ENCODE assay signal across 23 cellular contexts in the genomic region with DNA sequence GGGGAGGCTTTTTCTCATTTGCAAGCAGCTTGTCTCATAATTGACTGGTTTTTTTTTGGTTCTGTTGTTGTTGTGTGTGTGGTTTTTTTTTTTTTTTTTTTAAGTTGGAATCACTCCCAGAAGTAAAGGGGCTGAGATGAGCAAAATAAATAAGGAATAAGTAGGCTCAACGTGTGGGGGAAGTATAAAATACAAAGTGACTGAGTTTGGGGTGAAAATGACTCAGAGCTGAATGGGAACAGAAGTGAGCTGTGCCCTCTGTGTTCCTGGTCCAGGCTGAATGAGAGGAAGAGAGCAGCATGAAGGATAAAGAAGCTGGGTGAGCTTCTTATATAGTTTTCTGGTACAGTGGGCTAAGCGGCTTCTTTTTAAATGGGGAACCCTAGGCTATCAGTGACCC.
A peak's percentile ranks its signal among the peaks of the same experiment; 100 is the strongest.
DNase-seq lines count a peak whose midpoint lies in the region; ATAC-seq, FAIRE-seq and TF ChIP-seq lines count a peak whose summit lies in the region.
"Had no signal": no experiment of that assay in that cellular context is flagged by ENCODE, and none has a peak within 500 bp of the region (broad histone marks: within the 10 kb centered on the region; RNA-seq: fewer than 3 reads in every experiment).

No MANE protein-coding gene starts in this region.

- H4K20me1 ChIP-seq in astrocyte (ENCODE audit: insufficient read depth, low read length): no peaks in the 10 kb centered on the region

- no peak overlapping the region for H3K4me3 Mint-ChIP-seq in astrocyte (ENCODE audit: unreplicated experiment)
- no peak overlapping the region for H3K4me3 Mint-ChIP-seq in stimulated activated naive B cell treated with anti-CD40 and anti-IgM and Interleukin-4, amounts not matched to agents 10 μg/mL and 1 μg/mL and 100 μg/mL, for 72 hours
- H3K4me3 Mint-ChIP-seq: neural progenitor cell had no signal

- peak; percentile 8 for DNase-seq in GM04503 (ENCODE audit: low read depth)
- peak; percentile 49 for DNase-seq in astrocyte (ENCODE audit: low read depth)
- peak; percentile 5 for DNase-seq in glomerular visceral epithelial cell (ENCODE audit: extremely low spot score)
- no peak for DNase-seq in stimulated activated naive B cell treated with anti-CD40 and anti-IgM and Interleukin-4, amounts not matched to agents 10 μg/mL and 1 μg/mL and 100 μg/mL, for 72 hours
- no peak for DNase-seq in GM13977 (ENCODE audit: low spot score)
- DNase-seq in SJCRH30: no peak
- DNase-seq: activated CD8-positive, alpha-beta memory T cell treated with anti-CD3 and anti-CD28 coated beads for 24 hours; activated effector memory CD4-positive, alpha-beta T cell treated with anti-CD3 and anti-CD28 coated beads, Interleukin-2, amount 50 U/mL, for 16 hours; DMS53; effector memory CD4-positive, alpha-beta T cell; foreskin melanocyte; KG1; NCI-H1694; NCI-H526; small intestine; stimulated activated naive CD4-positive, alpha-beta T cell treated with Interleukin-2 at 50 U/mL for 16 hours had no signal

- H3K4me2 ChIP-seq in astrocyte (ENCODE audit: low read length): no peak overlapping the region
- H3K4me2 ChIP-seq: neural progenitor cell had no signal

- H3K27me3 Mint-ChIP-seq in astrocyte (ENCODE audit: low read depth, unreplicated experiment): peaks cover 28% of the 10 kb centered on the region
- peaks cover 11 to 31% of the 10 kb centered on the region in 2 donors for H3K27me3 Mint-ChIP-seq in stimulated activated naive B cell treated with anti-CD40 and anti-IgM and Interleukin-4, amounts not matched to agents 10 μg/mL and 1 μg/mL and 100 μg/mL, for 72 hours

- H2AFZ ChIP-seq in astrocyte (ENCODE audit: low read depth, low read length): no peak overlapping the region
- H2AFZ ChIP-seq: neural progenitor cell had no signal

- in situ Hi-C loops in GM13977 (cut with MboI; ENCODE audit: low pct_unique_long_range_greater_than_20kb, low sequenced_read_pairs, unreplicated experiment): no loop called here

- H3K27me3 ChIP-seq in astrocyte (ENCODE audit: insufficient read depth, low read length) (peaks cover 11% of the 10 kb centered on the region), SJCRH30 (no peaks in the 10 kb centered on the region)
- H3K27me3 ChIP-seq: ascending aorta, neural progenitor cell, Peyer's patch had no signal

- H3K4me1 Mint-ChIP-seq in astrocyte (ENCODE audit: low read depth, unreplicated experiment): peaks cover 6% of the 10 kb centered on the region
- peaks cover 6 to 18% of the 10 kb centered on the region in 2 donors for H3K4me1 Mint-ChIP-seq in stimulated activated naive B cell treated with anti-CD40 and anti-IgM and Interleukin-4, amounts not matched to agents 10 μg/mL and 1 μg/mL and 100 μg/mL, for 72 hours

- no peaks in the 10 kb centered on the region for H3K9me3 Mint-ChIP-seq in astrocyte (ENCODE audit: unreplicated experiment)
- H3K9me3 Mint-ChIP-seq in stimulated activated naive B cell treated with anti-CD40 and anti-IgM and Interleukin-4, amounts not matched to agents 10 μg/mL and 1 μg/mL and 100 μg/mL, for 72 hours: no peaks in the 10 kb centered on the region
- H3K9me3 Mint-ChIP-seq: neural progenitor cell had no signal

- no peak overlapping the region for H3K27ac ChIP-seq in astrocyte (ENCODE audit: low read depth, low read length)
- no peak overlapping the region for H3K27ac ChIP-seq in SJCRH30
- H3K27ac ChIP-seq: ascending aorta, C4-2B, neural progenitor cell, Peyer's patch, VCaP had no signal

- TF ChIP-seq CTCF in astrocyte (IDR thresholded peaks at IDR 0.05; ENCODE audit: insufficient read depth, low read depth, low read length) (no peak), GM13977 (IDR thresholded peaks at IDR 0.05; ENCODE audit: extremely low read depth, insufficient read depth, missing control alignments) (no peak)

- FAIRE-seq in astrocyte (lab: Jason Lieb, UNC): no peak
- FAIRE-seq: small intestine, urothelium cell line had no signal

- no peaks in the 10 kb centered on the region for H3K79me2 ChIP-seq in astrocyte (ENCODE audit: insufficient read depth, low read length)

- no peak overlapping the region for H3K9ac ChIP-seq in astrocyte (ENCODE audit: low read length)
- H3K9ac ChIP-seq: neural progenitor cell had no signal

- H3K9me3 ChIP-seq in astrocyte (ENCODE audit: insufficient read depth, low read depth, low read length) (no peaks in the 10 kb centered on the region), SJCRH30 (replicated peaks) (no peaks in the 10 kb centered on the region)
- H3K9me3 ChIP-seq: ascending aorta, Peyer's patch had no signal

- H3K27ac Mint-ChIP-seq in astrocyte (ENCODE audit: unreplicated experiment): no peak overlapping the region
- no peak overlapping the region for H3K27ac Mint-ChIP-seq in stimulated activated naive B cell treated with anti-CD40 and anti-IgM and Interleukin-4, amounts not matched to agents 10 μg/mL and 1 μg/mL and 100 μg/mL, for 72 hours
- H3K27ac Mint-ChIP-seq: neural progenitor cell had no signal

- H3K4me1 ChIP-seq in astrocyte (ENCODE audit: insufficient read depth, low read length) (no peaks in the 10 kb centered on the region), SJCRH30 (no peaks in the 10 kb centered on the region)
- H3K4me1 ChIP-seq: ascending aorta, Peyer's patch had no signal

- no peaks in the 10 kb centered on the region for H3K36me3 ChIP-seq in astrocyte (ENCODE audit: insufficient read depth, low read length)
- H3K36me3 ChIP-seq in SJCRH30: no peaks in the 10 kb centered on the region
- H3K36me3 ChIP-seq: ascending aorta, neural progenitor cell, Peyer's patch had no signal

- peak; percentile 29 to 35 for ATAC-seq in stimulated activated naive B cell treated with anti-CD40 and anti-IgM and Interleukin-4, amounts not matched to agents 10 μg/mL and 1 μg/mL and 100 μg/mL, for 72 hours (replicated peaks)
- no peak for ATAC-seq in GM21576 (IDR thresholded peaks at IDR 0.05; ENCODE audit: unreplicated experiment)

- H3K4me3 ChIP-seq in astrocyte (ENCODE audit: insufficient read depth, low read depth, low read length) (no peak overlapping the region), SJCRH30 (no peak overlapping the region)
- H3K4me3 ChIP-seq: ascending aorta, neural progenitor cell, Peyer's patch had no signal

- peaks cover 2% of the 10 kb centered on the region for H3K36me3 Mint-ChIP-seq in astrocyte (ENCODE audit: low read depth, unreplicated experiment)
- H3K36me3 Mint-ChIP-seq in stimulated activated naive B cell treated with anti-CD40 and anti-IgM and Interleukin-4, amounts not matched to agents 10 μg/mL and 1 μg/mL and 100 μg/mL, for 72 hours: no peaks in the 10 kb centered on the region

Comparison
In these comparisons a context has a peak if more than half of its experiments do, and no peak if none do; other contexts are left out.
1. DNase-seq: peak in GM04503 (single experiment), astrocyte (single experiment) and glomerular visceral epithelial cell (single experiment); none in stimulated activated naive B cell treated with anti-CD40 and anti-IgM and Interleukin-4, amounts not matched to agents 10 μg/mL and 1 μg/mL and 100 μg/mL, for 72 hours (single experiment), GM13977 (single experiment) and SJCRH30 (0 of 2).